In genomic region chr12:25585021-25585523, GRCh38 we compare ENCODE assay signal across 12 cellular contexts. TPM values are rescaled to one million over a fixed set of nuclear protein-coding genes. Genes with fewer than 3 reads are reported as not detected.
A peak's percentile ranks its signal among the peaks of the same experiment; 100 is the strongest.
DNase-seq lines count a peak whose midpoint lies in the region; ATAC-seq and TF ChIP-seq lines count a peak whose summit lies in the region.
"Had no signal": no experiment of that assay in that cellular context is flagged by ENCODE, and none has a peak within 500 bp of the region (broad histone marks: within the 10 kb centered on the region; RNA-seq: fewer than 3 reads in every experiment).

No MANE protein-coding gene starts in this region.

- POLR2A ChIA-PET in AG04449 (lab: Yijun Ruan, JAX) = no interaction called here

- ATAC-seq in omental fat pad (ENCODE audit: low FRiP score) (peak; percentile 82), HG03342 (IDR thresholded peaks at IDR 0.05; ENCODE audit: unreplicated experiment) (no peak)

- TF ChIP-seq CTCF in AG04449 (IDR thresholded peaks at IDR 0.05; ENCODE audit: insufficient read depth, low read length, missing control alignments) = no peak
- TF ChIP-seq CTCF in VCaP (conservative IDR thresholded peaks at IDR 0.05) = no peak
- no peak for TF ChIP-seq CTCF in fibroblast of the aortic adventitia (IDR thresholded peaks at IDR 0.05; ENCODE audit: insufficient read depth, low read length)
- TF ChIP-seq CTCF in omental fat pad (IDR thresholded peaks at IDR 0.05) = no peak

- no peak overlapping the region for H3K4me3 ChIP-seq in AG04449 (ENCODE audit: low read depth, low read length)
- H3K4me3 ChIP-seq in fibroblast of the aortic adventitia (ENCODE audit: low read depth, low read length) = no peak overlapping the region
- H3K4me3 ChIP-seq: SJSA1, tibial artery had no signal

- DNase-seq in AG04449 (ENCODE audit: low read depth, low spot score) = peak; percentile 9
- DNase-seq in fibroblast of the aortic adventitia (ENCODE audit: low read depth) = peak; percentile 98
- no peak for DNase-seq in omental fat pad (ENCODE audit: low spot score)
- DNase-seq in retina = no peak
- no peak for DNase-seq in SKM-1 (lab: John Stamatoyannopoulos, UW; ENCODE audit: unreplicated experiment)
- no peak for DNase-seq in NCI-H2196 treated with DMSO at 0.1 percent for 48 hours (lab: John Stamatoyannopoulos, UW; ENCODE audit: unreplicated experiment)
- DNase-seq: activated naive CD8-positive, alpha-beta T cell treated with anti-CD3 and anti-CD28 coated beads, Interleukin-2, amount 10 ng/mL, durations not matched to agents 7 days and 5 days had no signal

- peak overlapping the region; percentile 44 for H3K27ac ChIP-seq in VCaP
- H3K27ac ChIP-seq: SJSA1, tibial artery had no signal

- CTCF ChIA-PET in AG04449 (lab: Yijun Ruan, JAX) = interaction anchor here (1.2 to 1.3 kb wide), 2 partner anchors 7 to 27 kb away, joined by 3 to 6 read pairs; no protein-coding TSS in a partner anchor

RNA-seq across cellular contexts. Expression of gene LMNTD1, which starts 32.0 kb away (rescaled TPM):
- 1.3 TPM in 1 of 2 replicates, not detected in the other for total RNA-seq in fibroblast of the aortic adventitia (ENCODE audit: low replicate concordance)
- total RNA-seq in omental fat pad = not detected
- total RNA-seq: activated naive CD8-positive, alpha-beta T cell treated with anti-CD3 and anti-CD28 coated beads, Interleukin-2, amount 10 ng/mL, durations not matched to agents 7 days and 5 days; glomerular endothelial cell had no signal

Comparison
In these comparisons a context has a peak if more than half of its experiments do, and no peak if none do; other contexts are left out.
1. DNase-seq: peak in AG04449 (single experiment) and fibroblast of the aortic adventitia (single experiment); none in omental fat pad (single experiment), retina (single experiment), SKM-1 (single experiment) and NCI-H2196 treated with DMSO at 0.1 percent for 48 hours (single experiment).